22 cellular contexts compared by ENCODE assay signal in the genomic region with DNA sequence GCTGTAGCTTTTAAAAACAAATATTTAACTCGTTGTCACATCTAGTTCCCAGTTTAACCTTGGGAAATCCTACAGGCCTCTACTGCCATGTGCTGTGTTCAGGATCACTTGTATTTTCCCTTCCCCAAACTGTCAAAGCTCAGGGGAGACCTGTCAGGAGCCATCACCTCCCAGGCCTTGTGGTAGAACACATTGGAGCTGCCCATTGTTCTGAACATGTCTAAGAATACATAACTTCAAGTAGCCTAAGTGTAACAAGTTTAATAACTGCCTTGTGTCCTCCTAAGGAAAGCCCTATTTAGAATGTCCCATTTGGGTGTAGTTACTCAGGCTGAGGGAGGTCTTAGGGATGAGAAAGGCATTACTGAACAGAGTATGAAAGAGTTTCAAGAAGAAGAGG. TPM values are rescaled to one million over a fixed set of nuclear protein-coding genes. Genes with fewer than 3 reads are reported as not detected.
DNase-seq lines count a peak whose midpoint lies in the region; ATAC-seq, FAIRE-seq and TF ChIP-seq lines count a peak whose summit lies in the region.
"Had no signal": no experiment of that assay in that cellular context is flagged by ENCODE, and none has a peak within 500 bp of the region (broad histone marks: within the 10 kb centered on the region; RNA-seq: fewer than 3 reads in every experiment).

No MANE protein-coding gene starts in this region.

- no peak overlapping the region for H3K4me3 Mint-ChIP-seq in MCF 10A (ENCODE audit: unreplicated experiment)
- H3K4me3 Mint-ChIP-seq: HFFc6 had no signal

- no peak for ATAC-seq in body of pancreas

- H3K27me3 ChIP-seq in mammary epithelial cell (ENCODE audit: insufficient read depth, low read length) (no peaks in the 10 kb centered on the region), body of pancreas (no peaks in the 10 kb centered on the region)

- H3K36me3 Mint-ChIP-seq in MCF 10A (ENCODE audit: insufficient read depth, unreplicated experiment) = no peaks in the 10 kb centered on the region

- peaks cover 20% of the 10 kb centered on the region for H3K4me1 Mint-ChIP-seq in MCF 10A (ENCODE audit: insufficient read depth, unreplicated experiment)

- intact Hi-C loops in mammary epithelial cell (cut with micrococcal nuclease) = no loop called here
- intact Hi-C loops in MCF 10A (cut with micrococcal nuclease) = no loop called here
- intact Hi-C loops in body of pancreas (cut with DNase I) = no loop called here

- no peak overlapping the region for H2AFZ ChIP-seq in mammary epithelial cell (ENCODE audit: low read depth, low read length)
- H2AFZ ChIP-seq: PC-9 had no signal

- no peaks in the 10 kb centered on the region for H3K9me3 ChIP-seq in mammary epithelial cell (replicated peaks; ENCODE audit: insufficient read depth, low read length)
- H3K9me3 ChIP-seq in body of pancreas = no peaks in the 10 kb centered on the region

- no peaks in the 10 kb centered on the region for H4K20me1 ChIP-seq in mammary epithelial cell (ENCODE audit: insufficient read depth, low read length)

- BruUV-seq in mammary epithelial cell (replicated peaks; lab: Mats Ljungman, UMichigan) (no TSS peak), MCF 10A (replicated peaks; lab: Mats Ljungman, UMichigan) (no TSS peak)

- POLR2A ChIA-PET in MCF 10A (lab: Yijun Ruan, JAX) = interaction anchor here (1.1 kb wide), 3 partner anchors 12 to 60 kb away, joined by 3 to 4 read pairs (median 4); partner anchors contain the start of gene SUCO

- H3K4me3 ChIP-seq in mammary epithelial cell (replicated peaks in 1 of 3; ENCODE audit: insufficient read depth in 1 of 3, low read depth in 2 of 3, low read length in 3 of 3) (no peak overlapping the region), body of pancreas (no peak overlapping the region)
- H3K4me3 ChIP-seq: PC-9 had no signal

- CTCF ChIA-PET in mammary epithelial cell (lab: Charles Lee; ENCODE audit: low non-redundant PET) = no interaction called here
- CTCF ChIA-PET in MCF 10A (lab: Yijun Ruan, JAX) = interaction anchor here (0.6 to 1.2 kb wide), 8 partner anchors 17 to 728 kb away, joined by 3 to 5 read pairs (median 3); no protein-coding TSS in a partner anchor

- no peaks in the 10 kb centered on the region for H3K9me3 Mint-ChIP-seq in MCF 10A (ENCODE audit: unreplicated experiment)
- H3K9me3 Mint-ChIP-seq: HFFc6 had no signal

- no peaks in the 10 kb centered on the region for H3K36me3 ChIP-seq in mammary epithelial cell (ENCODE audit: insufficient read depth, low read length)
- no peaks in the 10 kb centered on the region for H3K36me3 ChIP-seq in body of pancreas (replicated peaks in 1 of 2; ENCODE audit: insufficient read depth in 1 of 2, low read depth in 2 of 2)

- no peak for TF ChIP-seq POLR2A in body of pancreas (IDR thresholded peaks at IDR 0.05)

- H3K27ac ChIP-seq in mammary epithelial cell (ENCODE audit: insufficient read depth, low read depth, low read length) (no peak overlapping the region), body of pancreas (peak overlapping the region in 3 of 4 donors; percentile 44 to 74 (median 57))
- H3K27ac ChIP-seq: C4-2B, PC-9 had no signal

- DNase-seq in mammary epithelial cell = peak; percentile 6
- DNase-seq in MCF 10A (ENCODE audit: unreplicated experiment) = no peak
- DNase-seq in MV-4-11 (lab: John Stamatoyannopoulos, UW) = peak; percentile 64
- no peak for DNase-seq in body of pancreas
- no peak for DNase-seq in activated T-cell treated with anti-CD3 and anti-CD28 coated beads, Interleukin-2, amount 50 U/mL, for 48 hours
- no peak for DNase-seq in OCI-M1 (lab: John Stamatoyannopoulos, UW)
- DNase-seq in GM19239 (ENCODE audit: insufficient read length, low spot score) = no peak
- DNase-seq: DMS53, GDM1, HFFc6, NCI-H1417, NCI-H187, NCI-H446, NCI-H526, PC-9, RPMI8226, SHP77 had no signal

- no peak overlapping the region for H3K4me2 ChIP-seq in mammary epithelial cell (ENCODE audit: insufficient read depth, low read depth, low read length)
- H3K4me2 ChIP-seq: PC-9 had no signal

- WGBS in mammary epithelial cell (ENCODE audit: low coverage, missing lambda C conversion rate) = 85% methylated on average over 1 of the region's 1 CpG
- WGBS in body of pancreas, 2 donors = 25 to 28% methylated on average over 1 of the region's 1 CpG

- no peaks in the 10 kb centered on the region for H3K79me2 ChIP-seq in mammary epithelial cell (ENCODE audit: insufficient read depth, low read length)

- H3K4me1 ChIP-seq in mammary epithelial cell (ENCODE audit: insufficient read depth, low read length) (peaks cover 29% of the 10 kb centered on the region), body of pancreas (peaks cover 75% of the 10 kb centered on the region)

- H3K27ac Mint-ChIP-seq in MCF 10A (ENCODE audit: low read depth, unreplicated experiment) = no peak overlapping the region
- H3K27ac Mint-ChIP-seq: HFFc6 had no signal

- FAIRE-seq in GM19239 (lab: Jason Lieb, UNC) = no peak
- FAIRE-seq: A204.1, D721Med had no signal

- dilution Hi-C loops in mammary epithelial cell (cut with HindIII; ENCODE audit: low sequenced_read_pairs) = loop anchor here (25.0 kb wide), 1 partner anchor 240 kb away; no protein-coding TSS in a partner anchor

- TF ChIP-seq CTCF in mammary epithelial cell (conservative IDR thresholded peaks at IDR 0.05 in 1 of 2, IDR thresholded peaks at IDR 0.05 in 1 of 2; ENCODE audit: extremely low read depth in 1 of 2, insufficient read depth in 1 of 2, low read depth in 1 of 2, low read length in 2 of 2) (no peak), MCF 10A (IDR thresholded peaks at IDR 0.05; ENCODE audit: unreplicated experiment) (no peak), body of pancreas (IDR thresholded peaks at IDR 0.05) (no peak)

- in situ Hi-C loops in mammary epithelial cell (cut with MboI; ENCODE audit: low sequenced_read_pairs in 2 of 2) = loop anchor here in 1 of 2 donors (25.0 kb wide), 1 partner anchor 240 kb away; no protein-coding TSS in a partner anchor

- H3K27me3 Mint-ChIP-seq in MCF 10A (ENCODE audit: insufficient read depth, unreplicated experiment) = no peaks in the 10 kb centered on the region

- no peak overlapping the region for H3K9ac ChIP-seq in mammary epithelial cell (ENCODE audit: insufficient read depth, low read length)

RNA-seq across cellular contexts. Expression of gene PIGC, which starts 28.6 kb away (rescaled TPM):
- total RNA-seq in mammary epithelial cell (10 to 100 TPM; 17.7 to 18.3 TPM), MCF 10A (2022) (20.2 and 23.1 TPM in 2 replicates), body of pancreas (10 to 100 TPM; 16.5 to 18.4 TPM)
- polyA plus RNA-seq in mammary epithelial cell = 18.5 TPM
- polyA minus RNA-seq in mammary epithelial cell = 15.7 TPM

RNA-seq across cellular contexts. Expression of gene C1orf105, which starts 52.0 kb away (rescaled TPM):
- not detected for total RNA-seq in mammary epithelial cell
- polyA plus RNA-seq in mammary epithelial cell = not detected
- polyA minus RNA-seq in mammary epithelial cell = not detected
- not detected in 2 replicates for total RNA-seq in MCF 10A (2022)
- total RNA-seq in body of pancreas = not detected
- total RNA-seq: H4; HFFc6; PC-9; T-helper 1 cell treated with Interleukin-12 subunit alpha and Interleukin-12 subunit beta and Interleukin-4 antibody, amounts not matched to agents 30 ng/mL and 1 ng/mL, for 36 hours had no signal

Comparison
In these comparisons a context has a peak if more than half of its experiments do, and no peak if none do; other contexts are left out.
1. DNase-seq: peak in mammary epithelial cell (single experiment) and MV-4-11 (single experiment); none in MCF 10A (single experiment), body of pancreas (0 of 4), activated T-cell treated with anti-CD3 and anti-CD28 coated beads, Interleukin-2, amount 50 U/mL, for 48 hours (0 of 2), OCI-M1 (single experiment) and GM19239 (single experiment).